1 cellular context compared by ENCODE assay signal in the genomic region with DNA sequence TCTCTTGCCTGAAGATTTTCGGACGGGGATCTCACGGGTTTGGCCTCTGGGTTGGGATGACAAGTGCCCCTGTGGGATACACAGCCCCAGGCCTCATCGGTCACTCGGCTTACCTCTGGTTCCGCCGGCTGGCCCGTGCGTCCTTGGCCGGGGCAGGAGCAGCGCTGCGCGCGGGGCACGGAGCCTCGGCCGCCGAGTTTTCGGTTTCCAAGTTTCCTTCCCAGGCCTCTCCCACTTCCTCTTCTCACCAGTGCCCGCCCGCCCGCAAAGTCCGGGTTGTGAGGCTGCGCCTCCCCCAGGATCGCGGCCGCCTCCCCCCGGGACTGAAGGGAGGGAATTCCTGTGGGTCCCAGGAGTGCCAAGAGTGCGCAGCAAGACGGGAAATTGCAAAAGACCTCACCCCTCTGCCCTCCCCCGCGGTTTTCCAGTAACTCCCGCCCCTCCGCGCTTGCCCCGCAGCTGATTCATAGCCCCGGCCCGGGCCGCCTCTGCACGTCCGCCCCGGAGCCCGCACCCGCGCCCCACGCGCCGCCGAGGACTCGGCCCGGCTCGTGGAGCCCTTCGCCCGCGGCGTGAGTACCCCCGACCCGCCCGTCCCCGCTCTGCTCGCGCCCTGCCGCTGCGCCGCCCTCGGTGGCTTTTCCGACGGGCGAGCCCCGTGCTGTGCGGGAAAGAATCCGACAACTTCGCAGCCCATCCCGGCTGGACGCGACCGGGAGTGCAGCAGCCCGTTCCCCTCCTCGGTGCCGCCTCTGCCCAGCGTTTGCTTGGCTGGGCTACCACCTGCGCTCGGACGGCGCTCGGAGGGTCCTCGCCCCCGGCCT.
TF ChIP-seq lines count a peak whose summit lies in the region.

A gene (plus strand): TSS at position 458 of the 824 bp plus-strand sequence. CDS start 23,033 bp downstream, outside the sequence.

TF ChIP-seq in HepG2, 621 proteins besides CTCF, POLR2A, EP300 and RAD21 (continued from another document and continues in another):
- TF ChIP-seq, protein P1, sequence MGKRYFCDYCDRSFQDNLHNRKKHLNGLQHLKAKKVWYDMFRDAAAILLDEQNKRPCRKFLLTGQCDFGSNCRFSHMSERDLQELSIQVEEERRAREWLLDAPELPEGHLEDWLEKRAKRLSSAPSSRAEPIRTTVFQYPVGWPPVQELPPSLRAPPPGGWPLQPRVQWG (CRISPR knock-in tag; IDR thresholded peaks at IDR 0.05; ENCODE audit: borderline replicate concordance, low read depth) = no peak
- TF ChIP-seq, protein P2, sequence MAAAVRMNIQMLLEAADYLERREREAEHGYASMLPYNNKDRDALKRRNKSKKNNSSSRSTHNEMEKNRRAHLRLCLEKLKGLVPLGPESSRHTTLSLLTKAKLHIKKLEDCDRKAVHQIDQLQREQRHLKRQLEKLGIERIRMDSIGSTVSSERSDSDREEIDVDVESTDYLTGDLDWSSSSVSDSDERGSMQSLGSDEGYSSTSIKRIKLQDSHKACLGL (CRISPR knock-in tag; IDR thresholded peaks at IDR 0.05) = peak; percentile 26; the same call in 1 of the 2 replicates
- TF ChIP-seq ZNF572 (CRISPR knock-in tag; IDR thresholded peaks at IDR 0.05) = no peak
- peak; percentile 90; the same call in 1 of the 2 replicates for TF ChIP-seq KDM2A (CRISPR knock-in tag; IDR thresholded peaks at IDR 0.05; ENCODE audit: borderline replicate concordance, low read depth)
- no peak; the same call in 1 of the 2 replicates for TF ChIP-seq FOXK1 (CRISPR knock-in tag; IDR thresholded peaks at IDR 0.05; ENCODE audit: borderline replicate concordance, low read depth)
- TF ChIP-seq TAF1 (CRISPR knock-in tag; IDR thresholded peaks at IDR 0.05) = peak; percentile 75
- 0 out of 2 replicates have a peak, but pooled peaks have one; percentile 34 for TF ChIP-seq ZFP36L2 (CRISPR knock-in tag; IDR thresholded peaks at IDR 0.05)
- TF ChIP-seq ETV5 (CRISPR knock-in tag; IDR thresholded peaks at IDR 0.05; ENCODE audit: borderline replicate concordance) = peak; percentile 80
- TF ChIP-seq, protein P3, sequence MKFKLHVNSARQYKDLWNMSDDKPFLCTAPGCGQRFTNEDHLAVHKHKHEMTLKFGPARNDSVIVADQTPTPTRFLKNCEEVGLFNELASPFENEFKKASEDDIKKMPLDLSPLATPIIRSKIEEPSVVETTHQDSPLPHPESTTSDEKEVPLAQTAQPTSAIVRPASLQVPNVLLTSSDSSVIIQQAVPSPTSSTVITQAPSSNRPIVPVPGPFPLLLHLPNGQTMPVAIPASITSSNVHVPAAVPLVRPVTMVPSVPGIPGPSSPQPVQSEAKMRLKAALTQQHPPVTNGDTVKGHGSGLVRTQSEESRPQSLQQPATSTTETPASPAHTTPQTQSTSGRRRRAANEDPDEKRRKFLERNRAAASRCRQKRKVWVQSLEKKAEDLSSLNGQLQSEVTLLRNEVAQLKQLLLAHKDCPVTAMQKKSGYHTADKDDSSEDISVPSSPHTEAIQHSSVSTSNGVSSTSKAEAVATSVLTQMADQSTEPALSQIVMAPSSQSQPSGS (CRISPR knock-in tag; IDR thresholded peaks at IDR 0.05) = peak; percentile 56; the same call in 1 of the 2 replicates
- no peak for TF ChIP-seq RBM22 (optimal IDR thresholded peaks at IDR 0.05; ENCODE audit: low read length)
- no peak; the same call in 1 of the 2 replicates for TF ChIP-seq NFKB2 (CRISPR knock-in tag; IDR thresholded peaks at IDR 0.05; ENCODE audit: borderline replicate concordance)
- peak; percentile 38; the same call in 1 of the 2 replicates for TF ChIP-seq MYC (CRISPR knock-in tag; IDR thresholded peaks at IDR 0.05; ENCODE audit: borderline replicate concordance)
- TF ChIP-seq ATF7 (IDR thresholded peaks at IDR 0.05) = no peak
- TF ChIP-seq ATF7 (CRISPR knock-in tag; IDR thresholded peaks at IDR 0.05) = 0 out of 2 replicates have a peak, but pooled peaks have one; percentile 26
- peak; percentile 48 for TF ChIP-seq SIX4 (CRISPR knock-in tag; IDR thresholded peaks at IDR 0.05)
- TF ChIP-seq YY1 (IDR thresholded peaks at IDR 0.05; ENCODE audit: insufficient read depth, insufficient replicate concordance, low read depth, low read length) = peak; percentile 47
- peak; percentile 66 for TF ChIP-seq YEATS4 (CRISPR knock-in tag; IDR thresholded peaks at IDR 0.05; ENCODE audit: borderline replicate concordance)
- TF ChIP-seq, protein P4, sequence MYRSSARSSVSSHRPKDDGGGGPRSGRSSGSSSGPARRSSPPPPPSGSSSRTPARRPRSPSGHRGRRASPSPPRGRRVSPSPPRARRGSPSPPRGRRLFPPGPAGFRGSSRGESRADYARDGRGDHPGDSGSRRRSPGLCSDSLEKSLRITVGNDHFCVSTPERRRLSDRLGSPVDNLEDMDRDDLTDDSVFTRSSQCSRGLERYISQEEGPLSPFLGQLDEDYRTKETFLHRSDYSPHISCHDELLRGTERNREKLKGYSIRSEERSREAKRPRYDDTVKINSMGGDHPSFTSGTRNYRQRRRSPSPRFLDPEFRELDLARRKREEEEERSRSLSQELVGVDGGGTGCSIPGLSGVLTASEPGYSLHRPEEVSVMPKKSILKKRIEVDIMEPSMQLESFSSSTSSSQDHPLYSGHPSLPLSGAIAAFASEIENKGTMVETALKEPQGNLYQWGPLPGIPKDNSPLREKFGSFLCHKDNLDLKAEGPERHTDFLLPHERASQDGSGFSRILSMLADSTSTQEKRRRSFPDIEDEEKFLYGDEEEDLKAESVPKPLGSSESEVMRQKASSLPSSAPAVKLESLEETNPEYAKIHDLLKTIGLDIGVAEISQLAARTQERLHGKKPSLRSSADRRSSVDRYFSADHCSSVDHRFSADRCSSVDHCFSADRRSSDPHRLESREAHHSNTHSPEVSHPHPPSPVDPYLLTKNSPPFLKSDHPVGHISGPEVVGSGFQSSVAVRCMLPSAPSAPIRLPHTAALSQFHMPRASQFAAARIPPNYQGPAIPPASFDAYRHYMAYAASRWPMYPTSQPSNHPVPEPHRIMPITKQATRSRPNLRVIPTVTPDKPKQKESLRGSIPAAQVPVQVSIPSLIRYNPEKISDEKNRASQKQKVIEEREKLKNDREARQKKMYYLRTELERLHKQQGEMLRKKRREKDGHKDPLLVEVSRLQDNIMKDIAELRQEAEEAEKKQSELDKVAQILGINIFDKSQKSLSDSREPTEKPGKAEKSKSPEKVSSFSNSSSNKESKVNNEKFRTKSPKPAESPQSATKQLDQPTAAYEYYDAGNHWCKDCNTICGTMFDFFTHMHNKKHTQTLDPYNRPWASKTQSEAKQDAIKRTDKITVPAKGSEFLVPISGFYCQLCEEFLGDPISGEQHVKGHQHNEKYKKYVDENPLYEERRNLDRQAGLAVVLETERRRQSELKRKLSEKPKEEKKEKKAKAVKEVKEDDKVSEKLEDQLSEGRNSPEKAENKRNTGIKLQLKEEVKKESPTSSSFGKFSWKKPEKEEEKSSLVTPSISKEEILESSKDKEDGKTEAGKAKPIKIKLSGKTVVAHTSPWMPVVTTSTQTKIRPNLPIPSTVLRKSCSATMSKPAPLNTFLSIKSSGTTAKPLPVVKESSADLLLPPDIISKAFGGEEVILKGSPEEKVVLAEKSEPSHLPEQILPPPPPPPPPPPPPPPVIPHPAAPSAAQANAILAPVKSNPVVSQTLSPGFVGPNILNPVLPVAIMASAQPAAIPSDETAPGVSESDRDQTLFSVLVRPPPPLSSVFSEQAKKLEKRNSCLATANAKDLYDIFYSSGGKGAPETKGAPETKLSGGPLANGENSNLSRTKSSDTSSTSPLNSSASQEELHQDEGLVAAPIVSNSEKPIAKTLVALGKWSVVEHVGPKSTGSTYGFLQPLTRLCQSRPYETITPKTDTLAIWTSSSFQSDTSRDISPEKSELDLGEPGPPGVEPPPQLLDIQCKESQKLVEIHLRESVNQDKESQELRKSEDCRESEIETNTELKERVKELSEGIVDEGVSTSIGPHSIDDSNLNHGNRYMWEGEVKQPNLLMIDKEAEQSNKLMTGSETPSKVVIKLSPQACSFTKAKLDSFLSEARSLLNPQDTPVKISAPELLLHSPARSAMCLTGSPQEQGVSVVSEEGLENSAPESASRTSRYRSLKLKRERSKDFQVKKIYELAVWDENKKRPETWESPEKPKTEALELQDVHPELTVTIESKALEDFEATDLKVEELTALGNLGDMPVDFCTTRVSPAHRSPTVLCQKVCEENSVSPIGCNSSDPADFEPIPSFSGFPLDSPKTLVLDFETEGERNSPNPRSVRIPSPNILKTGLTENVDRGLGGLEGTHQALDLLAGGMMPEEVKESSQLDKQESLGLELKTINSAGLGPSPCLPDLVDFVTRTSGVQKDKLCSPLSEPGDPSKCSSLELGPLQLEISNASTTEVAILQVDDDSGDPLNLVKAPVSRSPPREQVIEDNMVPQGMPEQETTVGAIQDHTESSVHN (CRISPR knock-in tag; IDR thresholded peaks at IDR 0.05) = no peak
- TF ChIP-seq, protein P5, sequence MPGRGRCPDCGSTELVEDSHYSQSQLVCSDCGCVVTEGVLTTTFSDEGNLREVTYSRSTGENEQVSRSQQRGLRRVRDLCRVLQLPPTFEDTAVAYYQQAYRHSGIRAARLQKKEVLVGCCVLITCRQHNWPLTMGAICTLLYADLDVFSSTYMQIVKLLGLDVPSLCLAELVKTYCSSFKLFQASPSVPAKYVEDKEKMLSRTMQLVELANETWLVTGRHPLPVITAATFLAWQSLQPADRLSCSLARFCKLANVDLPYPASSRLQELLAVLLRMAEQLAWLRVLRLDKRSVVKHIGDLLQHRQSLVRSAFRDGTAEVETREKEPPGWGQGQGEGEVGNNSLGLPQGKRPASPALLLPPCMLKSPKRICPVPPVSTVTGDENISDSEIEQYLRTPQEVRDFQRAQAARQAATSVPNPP (CRISPR knock-in tag; IDR thresholded peaks at IDR 0.05) = peak; percentile 35; the same call in 1 of the 2 replicates
- peak; percentile 81 for TF ChIP-seq ZSCAN21 (CRISPR knock-in tag; IDR thresholded peaks at IDR 0.05; ENCODE audit: borderline replicate concordance)
- TF ChIP-seq, protein P6, sequence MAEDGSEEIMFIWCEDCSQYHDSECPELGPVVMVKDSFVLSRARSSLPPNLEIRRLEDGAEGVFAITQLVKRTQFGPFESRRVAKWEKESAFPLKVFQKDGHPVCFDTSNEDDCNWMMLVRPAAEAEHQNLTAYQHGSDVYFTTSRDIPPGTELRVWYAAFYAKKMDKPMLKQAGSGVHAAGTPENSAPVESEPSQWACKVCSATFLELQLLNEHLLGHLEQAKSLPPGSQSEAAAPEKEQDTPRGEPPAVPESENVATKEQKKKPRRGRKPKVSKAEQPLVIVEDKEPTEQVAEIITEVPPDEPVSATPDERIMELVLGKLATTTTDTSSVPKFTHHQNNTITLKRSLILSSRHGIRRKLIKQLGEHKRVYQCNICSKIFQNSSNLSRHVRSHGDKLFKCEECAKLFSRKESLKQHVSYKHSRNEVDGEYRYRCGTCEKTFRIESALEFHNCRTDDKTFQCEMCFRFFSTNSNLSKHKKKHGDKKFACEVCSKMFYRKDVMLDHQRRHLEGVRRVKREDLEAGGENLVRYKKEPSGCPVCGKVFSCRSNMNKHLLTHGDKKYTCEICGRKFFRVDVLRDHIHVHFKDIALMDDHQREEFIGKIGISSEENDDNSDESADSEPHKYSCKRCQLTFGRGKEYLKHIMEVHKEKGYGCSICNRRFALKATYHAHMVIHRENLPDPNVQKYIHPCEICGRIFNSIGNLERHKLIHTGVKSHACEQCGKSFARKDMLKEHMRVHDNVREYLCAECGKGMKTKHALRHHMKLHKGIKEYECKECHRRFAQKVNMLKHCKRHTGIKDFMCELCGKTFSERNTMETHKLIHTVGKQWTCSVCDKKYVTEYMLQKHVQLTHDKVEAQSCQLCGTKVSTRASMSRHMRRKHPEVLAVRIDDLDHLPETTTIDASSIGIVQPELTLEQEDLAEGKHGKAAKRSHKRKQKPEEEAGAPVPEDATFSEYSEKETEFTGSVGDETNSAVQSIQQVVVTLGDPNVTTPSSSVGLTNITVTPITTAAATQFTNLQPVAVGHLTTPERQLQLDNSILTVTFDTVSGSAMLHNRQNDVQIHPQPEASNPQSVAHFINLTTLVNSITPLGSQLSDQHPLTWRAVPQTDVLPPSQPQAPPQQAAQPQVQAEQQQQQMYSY (CRISPR knock-in tag; IDR thresholded peaks at IDR 0.05) = peak; percentile 22; the same call in 1 of the 2 replicates
- TF ChIP-seq PRPF4 (IDR thresholded peaks at IDR 0.05; ENCODE audit: low read depth, low read length, poor library complexity, severe bottlenecking) = no peak
- TF ChIP-seq MED1 (CRISPR knock-in tag; IDR thresholded peaks at IDR 0.05) = peak; percentile 85
- TF ChIP-seq AHR (CRISPR knock-in tag; IDR thresholded peaks at IDR 0.05) = no peak
- no peak for TF ChIP-seq NCOA1 (CRISPR knock-in tag; IDR thresholded peaks at IDR 0.05)
- no peak for TF ChIP-seq RFX5 (IDR thresholded peaks at IDR 0.05; ENCODE audit: low read depth, low read length)
- peak; percentile 84; the same call in 1 of the 2 replicates for TF ChIP-seq PAX8 (CRISPR knock-in tag; IDR thresholded peaks at IDR 0.05; ENCODE audit: borderline replicate concordance)
- TF ChIP-seq, protein P7, sequence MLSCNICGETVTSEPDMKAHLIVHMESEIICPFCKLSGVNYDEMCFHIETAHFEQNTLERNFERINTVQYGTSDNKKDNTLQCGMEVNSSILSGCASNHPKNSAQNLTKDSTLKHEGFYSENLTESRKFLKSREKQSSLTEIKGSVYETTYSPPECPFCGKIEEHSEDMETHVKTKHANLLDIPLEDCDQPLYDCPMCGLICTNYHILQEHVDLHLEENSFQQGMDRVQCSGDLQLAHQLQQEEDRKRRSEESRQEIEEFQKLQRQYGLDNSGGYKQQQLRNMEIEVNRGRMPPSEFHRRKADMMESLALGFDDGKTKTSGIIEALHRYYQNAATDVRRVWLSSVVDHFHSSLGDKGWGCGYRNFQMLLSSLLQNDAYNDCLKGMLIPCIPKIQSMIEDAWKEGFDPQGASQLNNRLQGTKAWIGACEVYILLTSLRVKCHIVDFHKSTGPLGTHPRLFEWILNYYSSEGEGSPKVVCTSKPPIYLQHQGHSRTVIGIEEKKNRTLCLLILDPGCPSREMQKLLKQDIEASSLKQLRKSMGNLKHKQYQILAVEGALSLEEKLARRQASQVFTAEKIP (CRISPR knock-in tag; IDR thresholded peaks at IDR 0.05; ENCODE audit: borderline replicate concordance) = no peak
- TF ChIP-seq, protein P8, sequence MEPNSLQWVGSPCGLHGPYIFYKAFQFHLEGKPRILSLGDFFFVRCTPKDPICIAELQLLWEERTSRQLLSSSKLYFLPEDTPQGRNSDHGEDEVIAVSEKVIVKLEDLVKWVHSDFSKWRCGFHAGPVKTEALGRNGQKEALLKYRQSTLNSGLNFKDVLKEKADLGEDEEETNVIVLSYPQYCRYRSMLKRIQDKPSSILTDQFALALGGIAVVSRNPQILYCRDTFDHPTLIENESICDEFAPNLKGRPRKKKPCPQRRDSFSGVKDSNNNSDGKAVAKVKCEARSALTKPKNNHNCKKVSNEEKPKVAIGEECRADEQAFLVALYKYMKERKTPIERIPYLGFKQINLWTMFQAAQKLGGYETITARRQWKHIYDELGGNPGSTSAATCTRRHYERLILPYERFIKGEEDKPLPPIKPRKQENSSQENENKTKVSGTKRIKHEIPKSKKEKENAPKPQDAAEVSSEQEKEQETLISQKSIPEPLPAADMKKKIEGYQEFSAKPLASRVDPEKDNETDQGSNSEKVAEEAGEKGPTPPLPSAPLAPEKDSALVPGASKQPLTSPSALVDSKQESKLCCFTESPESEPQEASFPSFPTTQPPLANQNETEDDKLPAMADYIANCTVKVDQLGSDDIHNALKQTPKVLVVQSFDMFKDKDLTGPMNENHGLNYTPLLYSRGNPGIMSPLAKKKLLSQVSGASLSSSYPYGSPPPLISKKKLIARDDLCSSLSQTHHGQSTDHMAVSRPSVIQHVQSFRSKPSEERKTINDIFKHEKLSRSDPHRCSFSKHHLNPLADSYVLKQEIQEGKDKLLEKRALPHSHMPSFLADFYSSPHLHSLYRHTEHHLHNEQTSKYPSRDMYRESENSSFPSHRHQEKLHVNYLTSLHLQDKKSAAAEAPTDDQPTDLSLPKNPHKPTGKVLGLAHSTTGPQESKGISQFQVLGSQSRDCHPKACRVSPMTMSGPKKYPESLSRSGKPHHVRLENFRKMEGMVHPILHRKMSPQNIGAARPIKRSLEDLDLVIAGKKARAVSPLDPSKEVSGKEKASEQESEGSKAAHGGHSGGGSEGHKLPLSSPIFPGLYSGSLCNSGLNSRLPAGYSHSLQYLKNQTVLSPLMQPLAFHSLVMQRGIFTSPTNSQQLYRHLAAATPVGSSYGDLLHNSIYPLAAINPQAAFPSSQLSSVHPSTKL (CRISPR knock-in tag; IDR thresholded peaks at IDR 0.05) = peak; percentile 86
- no peak for TF ChIP-seq CHD4 (IDR thresholded peaks at IDR 0.05; ENCODE audit: borderline replicate concordance, low read length)
- no peak for TF ChIP-seq ZNF619 (CRISPR knock-in tag; IDR thresholded peaks at IDR 0.05)
